In genomic region chr4:99564921-99565320, GRCh38 we compare ENCODE assay signal across 12 cellular contexts. TPM values are rescaled to one million over a fixed set of nuclear protein-coding genes. Genes with fewer than 3 reads are reported as not detected.
DNase-seq lines count a peak whose midpoint lies in the region; ATAC-seq and TF ChIP-seq lines count a peak whose summit lies in the region.
"Had no signal": no experiment of that assay in that cellular context is flagged by ENCODE, and none has a peak within 500 bp of the region (broad histone marks: within the 10 kb centered on the region; RNA-seq: fewer than 3 reads in every experiment).

No MANE protein-coding gene starts in this region.

- POLR2A ChIA-PET in Caco-2 (lab: Charles Lee) = no interaction called here

- peak overlapping the region; percentile 29 for H3K4me3 Mint-ChIP-seq in Caco-2 (ENCODE audit: unreplicated experiment)
- H3K4me3 Mint-ChIP-seq in natural killer cell treated with Interleukin-12 subunit alpha and Interleukin-12 subunit beta and Interleukin-15 and Interleukin-18, amount 100 ng/mL, for 72 hours = peak overlapping the region; percentile 54

- no peak overlapping the region for H3K9ac ChIP-seq in KMS-11

- no peaks in the 10 kb centered on the region for H3K4me1 ChIP-seq in Caco-2
- peaks cover 9% of the 10 kb centered on the region for H3K4me1 ChIP-seq in KMS-11 (ENCODE audit: low read depth, poor library complexity, severe bottlenecking)

- H3K4me1 Mint-ChIP-seq in Caco-2 (ENCODE audit: low read depth, unreplicated experiment) = no peaks in the 10 kb centered on the region
- peaks cover 3 to 5% of the 10 kb centered on the region in 2 donors for H3K4me1 Mint-ChIP-seq in natural killer cell treated with Interleukin-12 subunit alpha and Interleukin-12 subunit beta and Interleukin-15 and Interleukin-18, amount 100 ng/mL, for 72 hours (ENCODE audit: low read depth in 2 of 2)

- no peaks in the 10 kb centered on the region for H3K36me3 ChIP-seq in Caco-2 (ENCODE audit: control insufficient read depth, insufficient read depth, low read length)
- no peaks in the 10 kb centered on the region for H3K36me3 ChIP-seq in KMS-11 (ENCODE audit: insufficient read depth)
- H3K36me3 ChIP-seq in WERI-Rb-1 = no peaks in the 10 kb centered on the region

- H3K36me3 Mint-ChIP-seq in Caco-2 (ENCODE audit: insufficient read depth, unreplicated experiment) = peaks cover 8% of the 10 kb centered on the region
- no peaks in the 10 kb centered on the region for H3K36me3 Mint-ChIP-seq in natural killer cell treated with Interleukin-12 subunit alpha and Interleukin-12 subunit beta and Interleukin-15 and Interleukin-18, amount 100 ng/mL, for 72 hours

- DNase-seq in Caco-2 = no peak
- DNase-seq in WERI-Rb-1 = peak; percentile 21
- no peak for DNase-seq in natural killer cell treated with Interleukin-12 subunit alpha and Interleukin-12 subunit beta and Interleukin-15 and Interleukin-18, amount 100 ng/mL, for 72 hours (ENCODE audit: low spot score)
- no peak for DNase-seq in effector CD4-positive, alpha-beta T cell
- no peak for DNase-seq in stimulated activated CD8-positive, alpha-beta memory T cell treated with anti-CD3 and anti-CD28 coated beads, Interleukin-4, amount 100 ng/mL, for 48 hours
- DNase-seq in NOMO-1 (lab: John Stamatoyannopoulos, UW; ENCODE audit: unreplicated experiment in 2 of 2) = no peak
- DNase-seq: COR-L47, OCI-M1 had no signal

- no peaks in the 10 kb centered on the region for H3K79me2 ChIP-seq in KMS-11 (ENCODE audit: insufficient read depth, low read depth)

- H3K27me3 Mint-ChIP-seq in Caco-2 (ENCODE audit: insufficient read depth, unreplicated experiment) = no peaks in the 10 kb centered on the region
- peaks cover 29 to 39% of the 10 kb centered on the region in 2 donors for H3K27me3 Mint-ChIP-seq in natural killer cell treated with Interleukin-12 subunit alpha and Interleukin-12 subunit beta and Interleukin-15 and Interleukin-18, amount 100 ng/mL, for 72 hours

- H3K9me3 Mint-ChIP-seq in Caco-2 (ENCODE audit: unreplicated experiment) = no peaks in the 10 kb centered on the region
- H3K9me3 Mint-ChIP-seq in natural killer cell treated with Interleukin-12 subunit alpha and Interleukin-12 subunit beta and Interleukin-15 and Interleukin-18, amount 100 ng/mL, for 72 hours = no peaks in the 10 kb centered on the region

- intact Hi-C loops in Caco-2 (cut with micrococcal nuclease; ENCODE audit: unreplicated experiment) = loop anchor here (5.0 to 10.0 kb wide), 3 partner anchors 157 to 1303 kb away; partner anchors contain the start of gene RAP1GDS1

- H4K20me1 ChIP-seq in KMS-11 (ENCODE audit: insufficient read depth) = no peaks in the 10 kb centered on the region

- H3K27ac ChIP-seq in KMS-11 (no peak overlapping the region), WERI-Rb-1 (no peak overlapping the region; the same call in 1 of the 2 replicates)

- H3K9me3 ChIP-seq in Caco-2 = no peaks in the 10 kb centered on the region
- no peaks in the 10 kb centered on the region for H3K9me3 ChIP-seq in WERI-Rb-1 (ENCODE audit: severe bottlenecking)

- no peak overlapping the region for H3K4me2 ChIP-seq in KMS-11

- BruUV-seq in Caco-2 (replicated peaks; lab: Mats Ljungman, UMichigan) = no TSS peak

- CTCF ChIA-PET in Caco-2 (lab: Charles Lee) = no interaction called here

- H3K27me3 ChIP-seq in Caco-2 (replicated peaks; ENCODE audit: control insufficient read depth, insufficient read depth, low read length) = no peaks in the 10 kb centered on the region
- no peaks in the 10 kb centered on the region for H3K27me3 ChIP-seq in KMS-11 (ENCODE audit: insufficient read depth, low read depth)
- no peaks in the 10 kb centered on the region for H3K27me3 ChIP-seq in WERI-Rb-1 (ENCODE audit: insufficient read depth, low read depth, severe bottlenecking)

- no peak overlapping the region for H3K27ac Mint-ChIP-seq in Caco-2 (ENCODE audit: unreplicated experiment)
- H3K27ac Mint-ChIP-seq in natural killer cell treated with Interleukin-12 subunit alpha and Interleukin-12 subunit beta and Interleukin-15 and Interleukin-18, amount 100 ng/mL, for 72 hours = peak overlapping the region in 1 of 2 donors; percentile 44

- H3K4me3 ChIP-seq in Caco-2 (ENCODE audit: low read depth, low read length) (no peak overlapping the region), KMS-11 (IDR thresholded peaks at IDR 0.05; ENCODE audit: insufficient read depth, low read depth, low read length) (no peak overlapping the region), WERI-Rb-1 (ENCODE audit: low read depth, low read length) (no peak overlapping the region)

- H2AFZ ChIP-seq in KMS-11 (ENCODE audit: low read depth) = peak overlapping the region; percentile 71

- no peak for ATAC-seq in natural killer cell treated with Interleukin-12 subunit alpha and Interleukin-12 subunit beta and Interleukin-15 and Interleukin-18, amount 100 ng/mL, for 72 hours
- ATAC-seq in HG02885 (IDR thresholded peaks at IDR 0.05; ENCODE audit: poor library complexity, unreplicated experiment) = no peak

- TF ChIP-seq CTCF in Caco-2 (IDR thresholded peaks at IDR 0.05; ENCODE audit: insufficient read depth in 1 of 2, low read depth in 1 of 2, low read length in 1 of 2, severe bottlenecking in 1 of 2, unreplicated experiment in 1 of 2) (no peak), KMS-11 (conservative IDR thresholded peaks at IDR 0.05; ENCODE audit: low read depth, low read length) (no peak), WERI-Rb-1 (IDR thresholded peaks at IDR 0.05; ENCODE audit: low read depth, low read length) (no peak)

RNA-seq across cellular contexts. Expression of gene TRMT10A, which starts 1.1 kb away (rescaled TPM):
- total RNA-seq in Caco-2 (2022) = 5.1 and 5.8 TPM in 2 replicates
- total RNA-seq in natural killer cell treated with Interleukin-12 subunit alpha and Interleukin-12 subunit beta and Interleukin-15 and Interleukin-18, amount 100 ng/mL, for 72 hours = 1 to 10 TPM; 6.9 to 8.8 TPM

RNA-seq across cellular contexts. Expression of gene MTTP, which starts 9.7 kb away (rescaled TPM):
- total RNA-seq in Caco-2 (2022) = 0.77 and 2.1 TPM in 2 replicates
- total RNA-seq in natural killer cell treated with Interleukin-12 subunit alpha and Interleukin-12 subunit beta and Interleukin-15 and Interleukin-18, amount 100 ng/mL, for 72 hours = under 1 TPM in 1 of 2 donors, not detected in 1; 0.64 TPM

RNA-seq across cellular contexts. Expression of gene C4orf17, which starts 54.1 kb away (rescaled TPM):
- total RNA-seq in Caco-2 (2022) = not detected in 2 replicates
- not detected for total RNA-seq in natural killer cell treated with Interleukin-12 subunit alpha and Interleukin-12 subunit beta and Interleukin-15 and Interleukin-18, amount 100 ng/mL, for 72 hours
- total RNA-seq: cerebellum, urinary bladder had no signal
